8 cellular contexts compared by ENCODE assay signal in genomic region chr3:129439817-129440647, GRCh38. TPM values are rescaled to one million over a fixed set of nuclear protein-coding genes. Genes with fewer than 3 reads are reported as not detected.
DNase-seq lines count a peak whose midpoint lies in the region; ATAC-seq and TF ChIP-seq lines count a peak whose summit lies in the region.

A gene with protein sequence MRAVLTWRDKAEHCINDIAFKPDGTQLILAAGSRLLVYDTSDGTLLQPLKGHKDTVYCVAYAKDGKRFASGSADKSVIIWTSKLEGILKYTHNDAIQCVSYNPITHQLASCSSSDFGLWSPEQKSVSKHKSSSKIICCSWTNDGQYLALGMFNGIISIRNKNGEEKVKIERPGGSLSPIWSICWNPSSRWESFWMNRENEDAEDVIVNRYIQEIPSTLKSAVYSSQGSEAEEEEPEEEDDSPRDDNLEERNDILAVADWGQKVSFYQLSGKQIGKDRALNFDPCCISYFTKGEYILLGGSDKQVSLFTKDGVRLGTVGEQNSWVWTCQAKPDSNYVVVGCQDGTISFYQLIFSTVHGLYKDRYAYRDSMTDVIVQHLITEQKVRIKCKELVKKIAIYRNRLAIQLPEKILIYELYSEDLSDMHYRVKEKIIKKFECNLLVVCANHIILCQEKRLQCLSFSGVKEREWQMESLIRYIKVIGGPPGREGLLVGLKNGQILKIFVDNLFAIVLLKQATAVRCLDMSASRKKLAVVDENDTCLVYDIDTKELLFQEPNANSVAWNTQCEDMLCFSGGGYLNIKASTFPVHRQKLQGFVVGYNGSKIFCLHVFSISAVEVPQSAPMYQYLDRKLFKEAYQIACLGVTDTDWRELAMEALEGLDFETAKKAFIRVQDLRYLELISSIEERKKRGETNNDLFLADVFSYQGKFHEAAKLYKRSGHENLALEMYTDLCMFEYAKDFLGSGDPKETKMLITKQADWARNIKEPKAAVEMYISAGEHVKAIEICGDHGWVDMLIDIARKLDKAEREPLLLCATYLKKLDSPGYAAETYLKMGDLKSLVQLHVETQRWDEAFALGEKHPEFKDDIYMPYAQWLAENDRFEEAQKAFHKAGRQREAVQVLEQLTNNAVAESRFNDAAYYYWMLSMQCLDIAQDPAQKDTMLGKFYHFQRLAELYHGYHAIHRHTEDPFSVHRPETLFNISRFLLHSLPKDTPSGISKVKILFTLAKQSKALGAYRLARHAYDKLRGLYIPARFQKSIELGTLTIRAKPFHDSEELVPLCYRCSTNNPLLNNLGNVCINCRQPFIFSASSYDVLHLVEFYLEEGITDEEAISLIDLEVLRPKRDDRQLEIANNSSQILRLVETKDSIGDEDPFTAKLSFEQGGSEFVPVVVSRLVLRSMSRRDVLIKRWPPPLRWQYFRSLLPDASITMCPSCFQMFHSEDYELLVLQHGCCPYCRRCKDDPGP (plus strand): TSS chr3:129440224. CDS start chr3:129440331, 107 bp downstream.
Gene MBD4 (minus strand): TSS chr3:129439948. CDS start chr3:129439833, 115 bp downstream.

- no peak for TF ChIP-seq CTCF in coronary artery (IDR thresholded peaks at IDR 0.05)

- H3K4me3 Mint-ChIP-seq in activated CD4-positive, alpha-beta T cell treated with anti-CD3 and anti-CD28 coated beads, Interleukin-2, amount 10 ng/mL, durations not matched to agents 7 days and 5 days = peak within 1 kb of the TSS; percentile 87

- POLR2A ChIA-PET in activated CD4-positive, alpha-beta T cell treated with anti-CD3 and anti-CD28 coated beads, Interleukin-2, amount 10 ng/mL, durations not matched to agents 7 days and 5 days (lab: Charles Lee) = interaction anchor here (0.9 to 1.0 kb wide), 2 partner anchors 23 to 124 kb away, joined by 3 to 4 read pairs; a partner anchor contains a TSS

- peak; percentile 84 for ATAC-seq in GM19328 (IDR thresholded peaks at IDR 0.05; ENCODE audit: unreplicated experiment)
- peak; percentile 78 for ATAC-seq in HG03520 (IDR thresholded peaks at IDR 0.05; ENCODE audit: unreplicated experiment)

- peaks cover 13 to 38% (median 34%) of the 10 kb centered on the region in 11 experiments; a peak in 19 of 22 replicates for H4K20me1 ChIP-seq in BLaER1 treated with 17β-estradiol and CSF1 and Interleukin-3, amounts not matched to agents 10 nM and 100 nM

- H3K36me3 ChIP-seq in BLaER1 treated with 17β-estradiol and CSF1 and Interleukin-3, amounts not matched to agents 10 nM and 100 nM = peaks cover 29 to 39% (median 33%) of the 10 kb centered on the region in 11 experiments

- peaks cover 64% of the 10 kb centered on the region for H3K4me1 Mint-ChIP-seq in activated CD4-positive, alpha-beta T cell treated with anti-CD3 and anti-CD28 coated beads, Interleukin-2, amount 10 ng/mL, durations not matched to agents 7 days and 5 days

- CTCF ChIA-PET in activated CD4-positive, alpha-beta T cell treated with anti-CD3 and anti-CD28 coated beads, Interleukin-2, amount 10 ng/mL, durations not matched to agents 7 days and 5 days (lab: Charles Lee) = interaction anchor here (0.6 to 3.5 kb wide), 9 partner anchors 10 to 124 kb away, joined by 3 to 20 read pairs (median 3); partner anchors contain the start of gene EFCAB12

- H3K4me1 ChIP-seq in BLaER1 treated with 17β-estradiol and CSF1 and Interleukin-3, amounts not matched to agents 10 nM and 100 nM = peaks cover 53 to 79% (median 66%) of the 10 kb centered on the region in 10 experiments

- no peaks in the 10 kb centered on the region for H3K9me3 ChIP-seq in BLaER1 treated with 17β-estradiol and CSF1 and Interleukin-3, amounts not matched to agents 10 nM and 100 nM (replicated peaks in 1 of 11)

- peak within 1 kb of the TSS; percentile 78 to 95 (median 93) for H3K27ac ChIP-seq in BLaER1 treated with 17β-estradiol and CSF1 and Interleukin-3, amounts not matched to agents 10 nM and 100 nM
- H3K27ac ChIP-seq in coronary artery (peak within 1 kb of the TSS; percentile 75 to 99), layer of hippocampus (ENCODE audit: low read depth, low read length) (peak within 1 kb of the TSS; percentile 87)

- H3K9ac ChIP-seq in BLaER1 treated with 17β-estradiol and CSF1 and Interleukin-3, amounts not matched to agents 10 nM and 100 nM = peak within 1 kb of the TSS; percentile 84 to 95 (median 92)

- H3K27ac Mint-ChIP-seq in activated CD4-positive, alpha-beta T cell treated with anti-CD3 and anti-CD28 coated beads, Interleukin-2, amount 10 ng/mL, durations not matched to agents 7 days and 5 days = peak within 1 kb of the TSS; percentile 95

- H3K27me3 ChIP-seq in BLaER1 treated with 17β-estradiol and CSF1 and Interleukin-3, amounts not matched to agents 10 nM and 100 nM = no peaks in the 10 kb centered on the region
- no peaks in the 10 kb centered on the region for H3K27me3 ChIP-seq in layer of hippocampus (ENCODE audit: control insufficient read depth, insufficient read depth, low read length)

- no peaks in the 10 kb centered on the region for H3K9me3 Mint-ChIP-seq in activated CD4-positive, alpha-beta T cell treated with anti-CD3 and anti-CD28 coated beads, Interleukin-2, amount 10 ng/mL, durations not matched to agents 7 days and 5 days

- H3K27me3 Mint-ChIP-seq in activated CD4-positive, alpha-beta T cell treated with anti-CD3 and anti-CD28 coated beads, Interleukin-2, amount 10 ng/mL, durations not matched to agents 7 days and 5 days = no peaks in the 10 kb centered on the region

- DNase-seq in NCI-H69 (lab: John Stamatoyannopoulos, UW) = peak; percentile 98
- peak; percentile 100 for DNase-seq in activated CD4-positive, alpha-beta T cell treated with anti-CD3 and anti-CD28 coated beads, Interleukin-2, amount 10 ng/mL, durations not matched to agents 7 days and 5 days
- DNase-seq in coronary artery (ENCODE audit: low spot score) = peak; percentile 99
- DNase-seq in stimulated activated CD4-positive, alpha-beta T cell treated with anti-CD3 and anti-CD28 coated beads, Interleukin-1b, Interleukin-23, amount 100 ng/mL, for 4 hours (ENCODE audit: low read depth in 2 of 2) = peak; percentile 96 to 97

- peak within 1 kb of the TSS; percentile 89 to 97 (median 92) for H3K4me2 ChIP-seq in BLaER1 treated with 17β-estradiol and CSF1 and Interleukin-3, amounts not matched to agents 10 nM and 100 nM

- H3K36me3 Mint-ChIP-seq in activated CD4-positive, alpha-beta T cell treated with anti-CD3 and anti-CD28 coated beads, Interleukin-2, amount 10 ng/mL, durations not matched to agents 7 days and 5 days (ENCODE audit: low read depth) = peaks cover 26% of the 10 kb centered on the region

- peak within 1 kb of the TSS; percentile 72 to 97 (median 92) for H3K4me3 ChIP-seq in BLaER1 treated with 17β-estradiol and CSF1 and Interleukin-3, amounts not matched to agents 10 nM and 100 nM
- peak within 1 kb of the TSS; percentile 100 for H3K4me3 ChIP-seq in coronary artery

RNA-seq across cellular contexts. Expression of the first gene that starts in this region (rescaled TPM):
- 10 to 100 TPM; 24.9 to 27.2 TPM for total RNA-seq in activated CD4-positive, alpha-beta T cell treated with anti-CD3 and anti-CD28 coated beads, Interleukin-2, amount 10 ng/mL, durations not matched to agents 7 days and 5 days

RNA-seq across cellular contexts. Expression of gene MBD4, which starts in this region (rescaled TPM):
- total RNA-seq in activated CD4-positive, alpha-beta T cell treated with anti-CD3 and anti-CD28 coated beads, Interleukin-2, amount 10 ng/mL, durations not matched to agents 7 days and 5 days = 10 to 100 TPM; 47.9 to 50.6 TPM

Comparison
In these comparisons a context has a peak if more than half of its experiments do, and no peak if none do; other contexts are left out.
1. Peak in every context shown above with its lines: DNase-seq, ATAC-seq, H3K4me3 ChIP-seq and H3K27ac ChIP-seq.